In the genomic region with DNA sequence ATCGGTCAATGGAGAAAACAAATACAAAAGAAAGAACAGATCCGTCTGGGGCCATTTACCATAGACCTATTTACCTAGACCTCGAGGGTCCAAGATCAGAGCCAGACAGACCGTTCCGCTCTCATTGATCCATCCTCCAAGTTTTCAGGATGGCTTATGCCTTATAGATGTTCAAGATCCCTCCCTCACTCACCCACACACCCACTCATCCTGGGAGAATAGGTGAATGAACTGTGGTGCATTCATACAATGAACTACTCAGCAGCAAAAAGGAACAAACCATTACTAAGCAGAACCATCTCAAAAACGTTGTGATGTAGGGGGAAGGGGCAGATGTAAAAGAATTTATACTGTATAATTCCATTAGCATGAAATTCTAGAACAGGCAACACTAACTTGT, we compare ENCODE assay signal across 18 cellular contexts.
A peak's percentile ranks its signal among the peaks of the same experiment; 100 is the strongest.
DNase-seq lines count a peak whose midpoint lies in the region; ATAC-seq, FAIRE-seq and TF ChIP-seq lines count a peak whose summit lies in the region.
"Had no signal": no experiment of that assay in that cellular context is flagged by ENCODE, and none has a peak within 500 bp of the region (broad histone marks: within the 10 kb centered on the region; RNA-seq: fewer than 3 reads in every experiment).

No MANE protein-coding gene starts in this region.

- H3K4me1 ChIP-seq in mammary epithelial cell (ENCODE audit: insufficient read depth, low read length) (peaks cover 24% of the 10 kb centered on the region), breast epithelium (no peaks in the 10 kb centered on the region), K562 (replicated peaks in 1 of 2; ENCODE audit: control insufficient read depth in 2 of 2, insufficient read depth in 2 of 2, low read length in 2 of 2) (no peaks in the 10 kb centered on the region; a peak in 3 of 5 replicates), body of pancreas (peaks cover 8% of the 10 kb centered on the region)
- H3K4me1 ChIP-seq: A549 had no signal

- H3K9me1 ChIP-seq in K562 (ENCODE audit: control insufficient read depth, insufficient read depth, low read length), result no peaks in the 10 kb centered on the region

- H3K27me3 ChIP-seq in mammary epithelial cell (ENCODE audit: insufficient read depth, low read length) (no peaks in the 10 kb centered on the region), breast epithelium (no peaks in the 10 kb centered on the region), K562 (ENCODE audit: control insufficient read depth in 2 of 2, insufficient read depth in 2 of 2, low read length in 2 of 2) (no peaks in the 10 kb centered on the region), body of pancreas (no peaks in the 10 kb centered on the region)
- H3K27me3 ChIP-seq: BLaER1 treated with 17β-estradiol and CSF1 and Interleukin-3, amounts not matched to agents 10 nM and 100 nM had no signal

- no peak overlapping the region for H3K4me2 ChIP-seq in mammary epithelial cell (ENCODE audit: insufficient read depth, low read depth, low read length)
- no peak overlapping the region for H3K4me2 ChIP-seq in K562 (ENCODE audit: insufficient read depth, low read length)
- H3K4me2 ChIP-seq: A549; BLaER1 treated with 17β-estradiol and CSF1 and Interleukin-3, amounts not matched to agents 10 nM and 100 nM had no signal

- no peak for TF ChIP-seq CTCF in mammary epithelial cell (conservative IDR thresholded peaks at IDR 0.05 in 1 of 2, IDR thresholded peaks at IDR 0.05 in 1 of 2; ENCODE audit: extremely low read depth in 1 of 2, insufficient read depth in 1 of 2, low read depth in 1 of 2, low read length in 2 of 2)
- no peak for TF ChIP-seq CTCF in breast epithelium (IDR thresholded peaks at IDR 0.05)
- no peak for TF ChIP-seq CTCF in K562 (IDR thresholded peaks at IDR 0.05 in 2 of 3, conservative IDR thresholded peaks at IDR 0.05 in 1 of 3; ENCODE audit: insufficient read depth in 2 of 3, low read depth in 1 of 3, low read length in 3 of 3)
- TF ChIP-seq CTCF in body of pancreas (IDR thresholded peaks at IDR 0.05), result no peak

- BruUV-seq in mammary epithelial cell (replicated peaks; lab: Mats Ljungman, UMichigan) (no TSS peak), K562 (replicated peaks; lab: Mats Ljungman, UMichigan) (no TSS peak)

- H4K20me1 ChIP-seq in mammary epithelial cell (ENCODE audit: insufficient read depth, low read length) (no peaks in the 10 kb centered on the region), K562 (replicated peaks; ENCODE audit: control insufficient read depth, insufficient read depth, low read length) (no peaks in the 10 kb centered on the region)
- H4K20me1 ChIP-seq: BLaER1 treated with 17β-estradiol and CSF1 and Interleukin-3, amounts not matched to agents 10 nM and 100 nM had no signal

- in situ Hi-C loops in mammary epithelial cell (cut with MboI; ENCODE audit: low sequenced_read_pairs in 2 of 2), result no loop called here
- in situ Hi-C loops in K562 (cut with MboI), result no loop called here

- H3K4me3 ChIP-seq in mammary epithelial cell (replicated peaks in 1 of 3; ENCODE audit: insufficient read depth in 1 of 3, low read depth in 2 of 3, low read length in 3 of 3), result no peak overlapping the region
- H3K4me3 ChIP-seq in breast epithelium, result no peak overlapping the region
- H3K4me3 ChIP-seq in K562, result no peak overlapping the region
- no peak overlapping the region for H3K4me3 ChIP-seq in body of pancreas
- H3K4me3 ChIP-seq: A549; BLaER1 treated with 17β-estradiol and CSF1 and Interleukin-3, amounts not matched to agents 10 nM and 100 nM had no signal

- intact Hi-C loops in mammary epithelial cell (cut with micrococcal nuclease), result loop anchor here (5.0 kb wide), 1 partner anchor 180 kb away; no protein-coding TSS in a partner anchor
- intact Hi-C loops in breast epithelium (cut with DNase I; ENCODE audit: low total_unique reads), result no loop called here
- intact Hi-C loops in K562 (cut with micrococcal nuclease), result no loop called here
- intact Hi-C loops in body of pancreas (cut with DNase I), result no loop called here

- H3K79me2 ChIP-seq in mammary epithelial cell (ENCODE audit: insufficient read depth, low read length) (no peaks in the 10 kb centered on the region), K562 (ENCODE audit: control insufficient read depth, insufficient read depth, low read length) (no peaks in the 10 kb centered on the region)

- ATAC-seq in K562 (no peak), body of pancreas (no peak)
- ATAC-seq: A549; CD8-positive, alpha-beta T cell had no signal

- H3K9me3 ChIP-seq in mammary epithelial cell (replicated peaks; ENCODE audit: insufficient read depth, low read length), result no peaks in the 10 kb centered on the region
- H3K9me3 ChIP-seq in breast epithelium, result no peaks in the 10 kb centered on the region
- H3K9me3 ChIP-seq in K562 (replicated peaks; ENCODE audit: control insufficient read depth, insufficient read depth, low read depth, low read length), result no peaks in the 10 kb centered on the region
- no peaks in the 10 kb centered on the region for H3K9me3 ChIP-seq in body of pancreas
- H3K9me3 ChIP-seq: A549; BLaER1 treated with 17β-estradiol and CSF1 and Interleukin-3, amounts not matched to agents 10 nM and 100 nM; Caco-2 had no signal

- POLR2A ChIA-PET in K562 (lab: Yijun Ruan, JAX), result interaction anchor here (0.6 kb wide), 1 partner anchor 110 kb away, joined by 3 read pairs; no protein-coding TSS in a partner anchor

- TF ChIP-seq POLR2A in breast epithelium (IDR thresholded peaks at IDR 0.05) (no peak), K562 (conservative IDR thresholded peaks at IDR 0.05) (no peak), body of pancreas (IDR thresholded peaks at IDR 0.05) (no peak)

- dilution Hi-C loops in mammary epithelial cell (cut with HindIII; ENCODE audit: low sequenced_read_pairs), result no loop called here

- TF ChIP-seq RAD21 in K562 (CRISPR knock-in tag; conservative IDR thresholded peaks at IDR 0.05 in 1 of 2, IDR thresholded peaks at IDR 0.05 in 1 of 2), result no peak

- CTCF ChIA-PET in mammary epithelial cell (lab: Charles Lee; ENCODE audit: low non-redundant PET) (no interaction called here), K562 (lab: Yijun Ruan, JAX; ENCODE audit: low intra/inter-chr PET ratio) (no interaction called here)

- no peak overlapping the region for H3K27ac ChIP-seq in mammary epithelial cell (ENCODE audit: insufficient read depth, low read depth, low read length)
- no peak overlapping the region for H3K27ac ChIP-seq in breast epithelium
- no peak overlapping the region for H3K27ac ChIP-seq in K562 (ENCODE audit: extremely low read depth, low read depth, low read length)
- no peak overlapping the region for H3K27ac ChIP-seq in body of pancreas
- H3K27ac ChIP-seq: 22Rv1; A549; BLaER1 treated with 17β-estradiol and CSF1 and Interleukin-3, amounts not matched to agents 10 nM and 100 nM; C4-2B had no signal

- 72% methylated on average over 6 of the region's 6 CpGs for WGBS in mammary epithelial cell (ENCODE audit: low coverage, missing lambda C conversion rate)
- WGBS in K562 (ENCODE audit: insufficient coverage, low coverage, missing lambda C conversion rate), result 50% methylated on average over 6 of the region's 6 CpGs
- WGBS in body of pancreas, 2 donors, result 73 to 75% methylated on average over 6 of the region's 6 CpGs

- H3K9ac ChIP-seq in mammary epithelial cell (ENCODE audit: insufficient read depth, low read length), result no peak overlapping the region
- H3K9ac ChIP-seq in K562 (ENCODE audit: insufficient read depth in 1 of 2, low read depth in 2 of 2, low read length in 2 of 2), result no peak overlapping the region
- H3K9ac ChIP-seq: BLaER1 treated with 17β-estradiol and CSF1 and Interleukin-3, amounts not matched to agents 10 nM and 100 nM had no signal

- H3K36me3 ChIP-seq in mammary epithelial cell (ENCODE audit: insufficient read depth, low read length) (no peaks in the 10 kb centered on the region), breast epithelium (no peaks in the 10 kb centered on the region), K562 (ENCODE audit: control insufficient read depth, insufficient read depth, low read length) (no peaks in the 10 kb centered on the region), body of pancreas (replicated peaks in 1 of 2; ENCODE audit: insufficient read depth in 1 of 2, low read depth in 2 of 2) (no peaks in the 10 kb centered on the region)
- H3K36me3 ChIP-seq: BLaER1 treated with 17β-estradiol and CSF1 and Interleukin-3, amounts not matched to agents 10 nM and 100 nM had no signal

- H2AFZ ChIP-seq in mammary epithelial cell (ENCODE audit: low read depth, low read length), result no peak overlapping the region
- peak overlapping the region; percentile 43 for H2AFZ ChIP-seq in K562 (ENCODE audit: low read depth, low read length)

- FAIRE-seq in K562 (lab: Jason Lieb, UNC), result no peak
- FAIRE-seq: A549, D721Med, G401.6, GM12891 had no signal

- no peak for TF ChIP-seq EP300 in K562 (IDR thresholded peaks at IDR 0.05; ENCODE audit: low read length)

- DNase-seq in mammary epithelial cell, result peak; percentile 24
- no peak for DNase-seq in breast epithelium (ENCODE audit: low spot score in 2 of 2)
- no peak for DNase-seq in K562 (ENCODE audit: extremely low read depth in 1 of 4, low spot score in 3 of 4)
- no peak for DNase-seq in dedifferentiated amniotic fluid mesenchymal stem cell (ENCODE audit: extremely low spot score)
- no peak for DNase-seq in body of pancreas
- DNase-seq: AML-193; Caco-2; CD4-positive, alpha-beta T cell; CD8-positive, alpha-beta T cell; DMS79 treated with DMSO at 0.1 percent for 48 hours; GF-D8 had no signal

TF ChIP-seq in K562, 482 proteins besides CTCF, POLR2A, EP300 and RAD21 (continues in another document):
- TF ChIP-seq, protein P1, sequence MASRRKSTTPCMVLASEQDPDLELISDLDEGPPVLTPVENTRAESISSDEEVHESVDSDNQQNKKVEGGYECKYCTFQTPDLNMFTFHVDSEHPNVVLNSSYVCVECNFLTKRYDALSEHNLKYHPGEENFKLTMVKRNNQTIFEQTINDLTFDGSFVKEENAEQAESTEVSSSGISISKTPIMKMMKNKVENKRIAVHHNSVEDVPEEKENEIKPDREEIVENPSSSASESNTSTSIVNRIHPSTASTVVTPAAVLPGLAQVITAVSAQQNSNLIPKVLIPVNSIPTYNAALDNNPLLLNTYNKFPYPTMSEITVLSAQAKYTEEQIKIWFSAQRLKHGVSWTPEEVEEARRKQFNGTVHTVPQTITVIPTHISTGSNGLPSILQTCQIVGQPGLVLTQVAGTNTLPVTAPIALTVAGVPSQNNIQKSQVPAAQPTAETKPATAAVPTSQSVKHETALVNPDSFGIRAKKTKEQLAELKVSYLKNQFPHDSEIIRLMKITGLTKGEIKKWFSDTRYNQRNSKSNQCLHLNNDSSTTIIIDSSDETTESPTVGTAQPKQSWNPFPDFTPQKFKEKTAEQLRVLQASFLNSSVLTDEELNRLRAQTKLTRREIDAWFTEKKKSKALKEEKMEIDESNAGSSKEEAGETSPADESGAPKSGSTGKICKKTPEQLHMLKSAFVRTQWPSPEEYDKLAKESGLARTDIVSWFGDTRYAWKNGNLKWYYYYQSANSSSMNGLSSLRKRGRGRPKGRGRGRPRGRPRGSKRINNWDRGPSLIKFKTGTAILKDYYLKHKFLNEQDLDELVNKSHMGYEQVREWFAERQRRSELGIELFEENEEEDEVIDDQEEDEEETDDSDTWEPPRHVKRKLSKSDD (conservative IDR thresholded peaks at IDR 0.05; ENCODE audit: low read length), result no peak
- no peak for TF ChIP-seq LCOR (CRISPR knock-in tag; IDR thresholded peaks at IDR 0.05)
